Comparison of ENCODE assay signal across 24 cellular contexts in genomic region chr1:8864713-8865397, GRCh38. TPM values are rescaled to one million over a fixed set of nuclear protein-coding genes. Genes with fewer than 3 reads are reported as not detected.
A peak's percentile ranks its signal among the peaks of the same experiment; 100 is the strongest.
DNase-seq lines count a peak whose midpoint lies in the region; ATAC-seq and TF ChIP-seq lines count a peak whose summit lies in the region.
"Had no signal": no experiment of that assay in that cellular context is flagged by ENCODE, and none has a peak within 500 bp of the region (broad histone marks: within the 10 kb centered on the region; RNA-seq: fewer than 3 reads in every experiment).

No MANE protein-coding gene starts in this region.

- H3K4me3 Mint-ChIP-seq in activated CD8-positive, alpha-beta memory T cell treated with anti-CD3 and anti-CD28 coated beads, Interleukin-2, amount 10 ng/mL, durations not matched to agents 7 days and 5 days, result no peak overlapping the region
- H3K4me3 Mint-ChIP-seq in GM23338 (no peak overlapping the region), T-helper 17 cell (no peak overlapping the region), neural progenitor cell (no peak overlapping the region)
- H3K4me3 Mint-ChIP-seq: activated B cell treated with CpG ODN at 0.5 μM for 24 hours; activated naive CD8-positive, alpha-beta T cell; brain; CD4-positive, alpha-beta T cell; memory B cell; natural killer cell had no signal

- H3K36me3 ChIP-seq in GM23338 (ENCODE audit: insufficient read depth), result peaks cover 97% of the 10 kb centered on the region
- H3K36me3 ChIP-seq in neural progenitor cell, result peaks cover 46% of the 10 kb centered on the region

- H3K27me3 ChIP-seq in GM23338 (ENCODE audit: insufficient read depth) (no peaks in the 10 kb centered on the region), neural progenitor cell (no peaks in the 10 kb centered on the region)
- H3K27me3 ChIP-seq: foreskin keratinocyte had no signal

- H3K9me2 ChIP-seq in GM23338 (ENCODE audit: insufficient read depth), result no peaks in the 10 kb centered on the region

- H3K4me1 ChIP-seq in GM23338 (ENCODE audit: insufficient read depth), result peaks cover 5% of the 10 kb centered on the region; the same call in 1 of the 2 replicates
- peaks cover 21% of the 10 kb centered on the region for H3K4me1 ChIP-seq in neural progenitor cell
- H3K4me1 ChIP-seq: foreskin keratinocyte, HAP-1 had no signal

- H3K4me1 Mint-ChIP-seq in activated CD8-positive, alpha-beta memory T cell treated with anti-CD3 and anti-CD28 coated beads, Interleukin-2, amount 10 ng/mL, durations not matched to agents 7 days and 5 days, result peaks cover 85% of the 10 kb centered on the region
- H3K4me1 Mint-ChIP-seq in GM23338 (peaks cover 36% of the 10 kb centered on the region), T-helper 17 cell (peaks cover 16% of the 10 kb centered on the region), neural progenitor cell (peaks cover 34% of the 10 kb centered on the region)

- H3F3A ChIP-seq in GM23338 (replicated peaks; ENCODE audit: low read depth) (peaks cover 92% of the 10 kb centered on the region), neural progenitor cell (ENCODE audit: low read depth) (peaks cover 100% of the 10 kb centered on the region)

- no peaks in the 10 kb centered on the region for H3K27me3 Mint-ChIP-seq in activated CD8-positive, alpha-beta memory T cell treated with anti-CD3 and anti-CD28 coated beads, Interleukin-2, amount 10 ng/mL, durations not matched to agents 7 days and 5 days
- H3K27me3 Mint-ChIP-seq in GM23338 (ENCODE audit: insufficient read depth, low read depth, poor library complexity) (peaks cover 29% of the 10 kb centered on the region), T-helper 17 cell (no peaks in the 10 kb centered on the region), neural progenitor cell (ENCODE audit: insufficient read depth, low read depth) (peaks cover 12% of the 10 kb centered on the region)
- H3K27me3 Mint-ChIP-seq: activated B cell treated with CpG ODN at 0.5 μM for 24 hours; activated naive CD8-positive, alpha-beta T cell; CD4-positive, alpha-beta T cell; memory B cell had no signal

- no peak for DNase-seq in activated CD8-positive, alpha-beta memory T cell treated with anti-CD3 and anti-CD28 coated beads, Interleukin-2, amount 10 ng/mL, durations not matched to agents 7 days and 5 days
- no peak for DNase-seq in activated CD8-positive, alpha-beta memory T cell treated with anti-CD3 and anti-CD28 coated beads, Interleukin-2, amount 50 U/mL, for 4 hours
- DNase-seq in GM23338 (ENCODE audit: low spot score) (no peak), T-helper 17 cell (no peak), neural progenitor cell (ENCODE audit: low spot score) (no peak), KBM-7 (no peak)
- no peak for DNase-seq in stimulated activated CD4-positive, alpha-beta T cell treated with anti-CD3 and anti-CD28 coated beads, Interleukin-2, amount 100 ng/mL, for 24 hours
- DNase-seq: ACHN; activated B cell treated with CpG ODN at 0.5 μM for 24 hours; CD4-positive, alpha-beta T cell; cortex of kidney; foreskin keratinocyte; KG1; natural killer cell; NCI-H1092 treated with DMSO at 0.1 percent for 48 hours; NCI-H2107; NCI-H526; stimulated activated naive CD4-positive, alpha-beta T cell; trophoblast cell had no signal

- H3K9me3 ChIP-seq in T-helper 17 cell (ENCODE audit: control insufficient read depth, low read length, poor library complexity, severe bottlenecking), result no peaks in the 10 kb centered on the region
- H3K9me3 ChIP-seq in neural progenitor cell (ENCODE audit: low read depth), result no peaks in the 10 kb centered on the region
- H3K9me3 ChIP-seq: HAP-1 had no signal

- H3K4me2 ChIP-seq in GM23338 (no peak overlapping the region), neural progenitor cell (no peak overlapping the region)

- in situ Hi-C loops in KBM-7 (cut with MboI; ENCODE audit: low pct_unique_long_range_greater_than_20kb, low sequenced_read_pairs), result no loop called here

- peaks cover 26% of the 10 kb centered on the region; the same call in 1 of the 2 replicates for H3K79me2 ChIP-seq in GM23338 (replicated peaks; ENCODE audit: insufficient read depth)
- peaks cover 51% of the 10 kb centered on the region for H3K79me2 ChIP-seq in neural progenitor cell (ENCODE audit: low read depth)

- H3K36me3 Mint-ChIP-seq in activated CD8-positive, alpha-beta memory T cell treated with anti-CD3 and anti-CD28 coated beads, Interleukin-2, amount 10 ng/mL, durations not matched to agents 7 days and 5 days, result peaks cover 89% of the 10 kb centered on the region
- peaks cover 98% of the 10 kb centered on the region for H3K36me3 Mint-ChIP-seq in GM23338 (ENCODE audit: low read depth)
- H3K36me3 Mint-ChIP-seq in T-helper 17 cell (ENCODE audit: low read depth), result peaks cover 4% of the 10 kb centered on the region
- peaks cover 62% of the 10 kb centered on the region for H3K36me3 Mint-ChIP-seq in neural progenitor cell
- H3K36me3 Mint-ChIP-seq: natural killer cell had no signal

- H3K27ac ChIP-seq in GM23338 (ENCODE audit: low read depth) (peak overlapping the region; percentile 87; the same call in 1 of the 2 replicates), neural progenitor cell (peak overlapping the region; percentile 51)
- H3K27ac ChIP-seq: foreskin keratinocyte had no signal

- no peak overlapping the region for H2AFZ ChIP-seq in GM23338
- no peak overlapping the region for H2AFZ ChIP-seq in neural progenitor cell (replicated peaks)

- ATAC-seq in activated CD8-positive, alpha-beta memory T cell treated with anti-CD3 and anti-CD28 coated beads, Interleukin-2, amount 10 ng/mL, durations not matched to agents 7 days and 5 days, result no peak
- ATAC-seq in GM23338 (no peak), T-helper 17 cell (no peak), HG03439 (IDR thresholded peaks at IDR 0.05; ENCODE audit: unreplicated experiment) (no peak)
- ATAC-seq: foreskin keratinocyte, natural killer cell had no signal

- CTCF ChIA-PET in activated CD8-positive, alpha-beta memory T cell treated with anti-CD3 and anti-CD28 coated beads, Interleukin-2, amount 10 ng/mL, durations not matched to agents 7 days and 5 days (lab: Charles Lee), result interaction anchor here (1.2 to 2.2 kb wide), 3 partner anchors 10 to 140 kb away, joined by 3 to 8 read pairs (median 6); no protein-coding TSS in a partner anchor

- H3K9ac ChIP-seq in neural progenitor cell, result no peak overlapping the region

- no peak for TF ChIP-seq CTCF in GM23338 (conservative IDR thresholded peaks at IDR 0.05; ENCODE audit: low read depth in 2 of 2)
- no peak for TF ChIP-seq CTCF in neural progenitor cell (IDR thresholded peaks at IDR 0.05)

- H3K4me3 ChIP-seq in GM23338 (no peak overlapping the region), neural progenitor cell (no peak overlapping the region)
- H3K4me3 ChIP-seq: HAP-1 had no signal

- peak overlapping the region; percentile 40 for H3K27ac Mint-ChIP-seq in activated CD8-positive, alpha-beta memory T cell treated with anti-CD3 and anti-CD28 coated beads, Interleukin-2, amount 10 ng/mL, durations not matched to agents 7 days and 5 days
- H3K27ac Mint-ChIP-seq in GM23338 (no peak overlapping the region), T-helper 17 cell (peak overlapping the region; percentile 6), neural progenitor cell (no peak overlapping the region)
- H3K27ac Mint-ChIP-seq: activated B cell treated with CpG ODN at 0.5 μM for 24 hours; activated naive CD8-positive, alpha-beta T cell; CD4-positive, alpha-beta T cell; memory B cell; natural killer cell had no signal

- H4K20me1 ChIP-seq in GM23338 (replicated peaks; ENCODE audit: insufficient read depth) (peaks cover 60% of the 10 kb centered on the region), neural progenitor cell (ENCODE audit: low read depth) (peaks cover 100% of the 10 kb centered on the region)

- H3K9me3 Mint-ChIP-seq in activated CD8-positive, alpha-beta memory T cell treated with anti-CD3 and anti-CD28 coated beads, Interleukin-2, amount 10 ng/mL, durations not matched to agents 7 days and 5 days (ENCODE audit: low read depth), result no peaks in the 10 kb centered on the region
- H3K9me3 Mint-ChIP-seq in GM23338, result peaks cover 2% of the 10 kb centered on the region; the same call in 1 of the 3 replicates
- H3K9me3 Mint-ChIP-seq in neural progenitor cell, result no peaks in the 10 kb centered on the region
- H3K9me3 Mint-ChIP-seq: activated B cell treated with CpG ODN at 0.5 μM for 24 hours; brain; CD4-positive, alpha-beta T cell; memory B cell; natural killer cell had no signal

TF ChIP-seq in GM23338, 12 proteins besides CTCF, POLR2A, EP300 and RAD21 (continues in another document):
- TF ChIP-seq JUNB (IDR thresholded peaks at IDR 0.05; ENCODE audit: unreplicated experiment) (no peak), STAT1 (IDR thresholded peaks at IDR 0.05; ENCODE audit: unreplicated experiment) (no peak), ZNF331 (CRISPR knock-in tag; IDR thresholded peaks at IDR 0.05; ENCODE audit: low read depth) (no peak), EZH2 (IDR thresholded peaks at IDR 0.05; ENCODE audit: low read depth, unreplicated experiment) (no peak), EZH2phosphoT487 (IDR thresholded peaks at IDR 0.05; ENCODE audit: unreplicated experiment) (no peak)

RNA-seq across cellular contexts. Expression of gene ENO1, which starts 13.6 kb away (rescaled TPM):
- 1,000 to 10,000 TPM; 2,070 to 2,300 TPM for total RNA-seq in activated CD8-positive, alpha-beta memory T cell treated with anti-CD3 and anti-CD28 coated beads, Interleukin-2, amount 10 ng/mL, durations not matched to agents 7 days and 5 days
- total RNA-seq in GM23338 (2014; rRNA removed; shearing (Covaris generic)), result 1,517 and 1,831 TPM in 2 replicates
- 882 and 910 TPM in 2 replicates for polyA plus RNA-seq in GM23338 (2016; fragmentation: Nextera tagmentation; extraction: Ambion mirVana)
- total RNA-seq in T-helper 17 cell (100 to 1,000 TPM; 322 to 380 TPM), neural progenitor cell (ENCODE audit: low replicate concordance) (1,414 and 2,157 TPM in 2 replicates)

RNA-seq across cellular contexts. Expression of gene RERE, which starts 47.4 kb away (rescaled TPM):
- total RNA-seq in activated CD8-positive, alpha-beta memory T cell treated with anti-CD3 and anti-CD28 coated beads, Interleukin-2, amount 10 ng/mL, durations not matched to agents 7 days and 5 days, result 10 to 100 TPM; 38.3 TPM
- 157 and 170 TPM in 2 replicates for total RNA-seq in GM23338 (2014; rRNA removed; shearing (Covaris generic))
- polyA plus RNA-seq in GM23338 (2016; fragmentation: Nextera tagmentation; extraction: Ambion mirVana), result 148 and 166 TPM in 2 replicates
- total RNA-seq in T-helper 17 cell, result 100 to 1,000 TPM; 102 to 108 TPM
- total RNA-seq in neural progenitor cell (ENCODE audit: low replicate concordance), result 29.8 and 46.5 TPM in 2 replicates

Comparison
In these comparisons a context has a peak if more than half of its experiments do, and no peak if none do; other contexts are left out.
1. H3K27ac Mint-ChIP-seq: peak in activated CD8-positive, alpha-beta memory T cell treated with anti-CD3 and anti-CD28 coated beads, Interleukin-2, amount 10 ng/mL, durations not matched to agents 7 days and 5 days (single experiment) and T-helper 17 cell (single experiment); none in GM23338 (single experiment) and neural progenitor cell (single experiment).